Comparison of ENCODE assay signal across 24 cellular contexts in the genomic region with DNA sequence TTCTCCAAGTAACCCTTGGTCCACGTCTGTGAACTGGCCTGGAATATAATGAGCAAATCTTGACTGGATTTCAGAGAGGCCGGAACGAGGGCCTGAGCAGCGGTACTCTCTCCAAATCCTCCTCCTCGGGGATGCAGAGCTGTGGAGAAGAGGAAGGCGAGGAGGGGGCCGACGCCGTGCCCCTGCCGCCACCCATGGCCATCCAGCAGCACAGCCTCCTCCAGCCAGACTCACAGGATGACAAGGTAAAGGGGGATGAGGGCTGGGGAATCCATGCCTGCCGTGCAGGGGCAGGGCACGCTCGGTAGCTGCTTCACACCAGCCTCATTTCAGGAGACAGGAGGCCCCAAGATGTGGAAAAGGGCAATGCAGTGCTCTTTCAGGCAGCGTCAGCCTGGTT.
"Had no signal": no experiment of that assay in that cellular context is flagged by ENCODE, and none has a peak within 500 bp of the region (broad histone marks: within the 10 kb centered on the region; RNA-seq: fewer than 3 reads in every experiment).

No MANE protein-coding gene starts in this region.

- H3K9me3 Mint-ChIP-seq: activated naive CD4-positive, alpha-beta T cell treated with anti-CD3 and anti-CD28 coated beads, Interleukin-2, amount 50 U/mL, for 72 hours; activated T-helper 17 cell treated with anti-CD3 and anti-CD28 coated beads, Interleukin-2, amount 50 U/mL, for 72 hours; mesothelial cell of epicardium; naive thymus-derived CD8-positive, alpha-beta T cell had no signal

- H3K4me1 ChIP-seq: tibial artery had no signal

- H3K27me3 Mint-ChIP-seq: activated T-helper 17 cell treated with anti-CD3 and anti-CD28 coated beads, Interleukin-2, amount 50 U/mL, for 72 hours; brain; naive thymus-derived CD8-positive, alpha-beta T cell had no signal

- H3K27ac Mint-ChIP-seq: activated CD8-positive, alpha-beta T cell treated with anti-CD3 and anti-CD28 coated beads, Interleukin-2, amount 10 ng/mL, durations not matched to agents 7 days and 5 days; activated naive CD4-positive, alpha-beta T cell treated with anti-CD3 and anti-CD28 coated beads, Interleukin-2, amount 50 U/mL, for 72 hours; activated T-helper 17 cell treated with anti-CD3 and anti-CD28 coated beads, Interleukin-2, amount 50 U/mL, for 72 hours; mesothelial cell of epicardium; naive thymus-derived CD8-positive, alpha-beta T cell had no signal

- H3K27me3 ChIP-seq: esophagus muscularis mucosa, gastrocnemius medialis, left lung, pancreas, tibial artery had no signal

- H3K36me3 Mint-ChIP-seq: activated naive CD4-positive, alpha-beta T cell treated with anti-CD3 and anti-CD28 coated beads, Interleukin-2, amount 50 U/mL, for 72 hours; naive thymus-derived CD8-positive, alpha-beta T cell had no signal

- DNase-seq: activated CD4-positive, alpha-beta T cell treated with anti-CD3 and anti-CD28 coated beads for 1 hour; activated CD4-positive, alpha-beta T cell treated with anti-CD3 and anti-CD28 coated beads, Interleukin-2, amount 50 U/mL, for 1 hour; activated CD8-positive, alpha-beta T cell treated with anti-CD3 and anti-CD28 coated beads, Interleukin-2, amount 10 ng/mL, durations not matched to agents 7 days and 5 days; activated T-cell treated with anti-CD3 and anti-CD28 coated beads, Interleukin-2, amount 50 U/mL, for 1 hour; aorta; dermis blood vessel endothelial cell; effector CD8-positive, alpha-beta T cell; gastrocnemius medialis; hippocampal formation; kidney glomerular epithelial cell; left lung; naive thymus-derived CD8-positive, alpha-beta T cell; pancreas; right cardiac atrium; stimulated activated CD4-positive, alpha-beta T cell treated with anti-CD3 and anti-CD28 coated beads, Interleukin-4, amount 100 ng/mL, for 24 hours; stimulated activated naive CD8-positive, alpha-beta T cell treated with anti-CD3 and anti-CD28 coated beads, Interleukin-15, Interleukin-2, amounts not matched to agents 100 U/mL and 50 U/mL, for 24 hours; T-helper 9 cell; tibial artery had no signal

- H3K4me3 Mint-ChIP-seq: activated CD8-positive, alpha-beta T cell treated with anti-CD3 and anti-CD28 coated beads, Interleukin-2, amount 10 ng/mL, durations not matched to agents 7 days and 5 days; activated T-helper 17 cell treated with anti-CD3 and anti-CD28 coated beads, Interleukin-2, amount 50 U/mL, for 72 hours; brain; mesothelial cell of epicardium; naive thymus-derived CD8-positive, alpha-beta T cell had no signal

- ATAC-seq: activated CD8-positive, alpha-beta T cell treated with anti-CD3 and anti-CD28 coated beads, Interleukin-2, amount 10 ng/mL, durations not matched to agents 7 days and 5 days; activated naive CD4-positive, alpha-beta T cell treated with anti-CD3 and anti-CD28 coated beads, Interleukin-2, amount 50 U/mL, for 72 hours; activated T-helper 17 cell treated with anti-CD3 and anti-CD28 coated beads, Interleukin-2, amount 50 U/mL, for 72 hours; gastrocnemius medialis; naive thymus-derived CD8-positive, alpha-beta T cell; pancreas; stimulated activated naive CD8-positive, alpha-beta T cell treated with anti-CD3 and anti-CD28 coated beads, Interleukin-15, Interleukin-2, amounts not matched to agents 100 U/mL and 50 U/mL, for 24 hours had no signal

- H3K27ac ChIP-seq: esophagus muscularis mucosa, pancreas, tibial artery had no signal

- H3K4me3 ChIP-seq: esophagus muscularis mucosa, gastrocnemius medialis, left lung, lung, pancreas, tibial artery had no signal

- H3K9me3 ChIP-seq: esophagus muscularis mucosa, gastrocnemius medialis, left lung, pancreas, tibial artery had no signal
